Comparison of ENCODE assay signal across 1 cellular context in the genomic region with DNA sequence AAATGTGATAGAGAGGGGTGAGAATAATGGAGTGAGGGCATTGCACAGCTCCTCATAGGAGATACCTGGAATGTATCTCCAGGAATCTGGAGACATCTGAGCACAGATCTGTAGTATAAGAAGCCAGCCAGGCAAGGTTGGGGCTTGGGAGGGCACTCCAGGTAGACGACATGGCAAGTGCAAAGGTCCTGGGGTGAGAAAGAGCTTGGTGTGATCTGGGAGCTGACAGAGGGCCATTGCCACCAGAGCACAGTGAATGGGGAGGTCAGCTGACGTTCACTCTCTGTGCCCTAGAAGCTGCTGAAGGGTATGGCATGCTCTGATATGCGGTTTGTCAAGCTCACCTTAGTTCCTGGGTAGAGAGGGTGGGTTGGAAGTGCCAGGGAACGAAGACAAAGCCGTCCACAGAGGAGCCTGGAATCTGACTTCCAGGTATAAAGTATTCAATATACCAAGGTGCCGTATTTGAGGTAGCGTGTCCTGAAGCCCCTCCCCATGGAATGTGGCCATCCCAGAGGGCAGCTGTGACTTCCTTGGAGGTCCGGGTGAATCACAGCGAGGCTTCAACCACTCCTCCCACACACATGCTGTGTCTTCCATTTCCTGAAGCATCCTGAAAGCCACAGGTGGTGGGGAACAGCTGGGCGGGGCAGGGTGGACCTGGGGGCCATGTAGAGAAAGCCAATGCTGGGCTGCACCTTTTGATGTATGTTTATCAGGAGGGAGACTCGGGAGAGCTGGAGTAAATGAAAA.
TF ChIP-seq lines count a peak whose summit lies in the region.

No MANE protein-coding gene starts in this region.

TF ChIP-seq in WTC11, 78 proteins besides CTCF, POLR2A, EP300 and RAD21 (continued from another document and continues in another):
- TF ChIP-seq NFYB (CRISPR knock-in tag; conservative IDR thresholded peaks at IDR 0.05; ENCODE audit: low read depth) = no peak
- no peak for TF ChIP-seq ZNF138 (CRISPR knock-in tag; conservative IDR thresholded peaks at IDR 0.05)
- TF ChIP-seq TCF7 (CRISPR knock-in tag; IDR thresholded peaks at IDR 0.05; ENCODE audit: low read depth) = no peak
- TF ChIP-seq ESRRA (CRISPR knock-in tag; IDR thresholded peaks at IDR 0.05; ENCODE audit: borderline replicate concordance) = no peak
- TF ChIP-seq, protein P1, sequence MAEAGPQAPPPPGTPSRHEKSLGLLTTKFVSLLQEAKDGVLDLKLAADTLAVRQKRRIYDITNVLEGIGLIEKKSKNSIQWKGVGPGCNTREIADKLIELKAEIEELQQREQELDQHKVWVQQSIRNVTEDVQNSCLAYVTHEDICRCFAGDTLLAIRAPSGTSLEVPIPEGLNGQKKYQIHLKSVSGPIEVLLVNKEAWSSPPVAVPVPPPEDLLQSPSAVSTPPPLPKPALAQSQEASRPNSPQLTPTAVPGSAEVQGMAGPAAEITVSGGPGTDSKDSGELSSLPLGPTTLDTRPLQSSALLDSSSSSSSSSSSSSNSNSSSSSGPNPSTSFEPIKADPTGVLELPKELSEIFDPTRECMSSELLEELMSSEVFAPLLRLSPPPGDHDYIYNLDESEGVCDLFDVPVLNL (CRISPR knock-in tag; IDR thresholded peaks at IDR 0.05; ENCODE audit: borderline replicate concordance, low read depth) = no peak
- TF ChIP-seq AR (CRISPR knock-in tag; IDR thresholded peaks at IDR 0.05) = 0 out of 2 replicates have a peak, but pooled peaks have one; percentile 29
- no peak; the same call in 1 of the 2 replicates for TF ChIP-seq KAT7 (CRISPR knock-in tag; IDR thresholded peaks at IDR 0.05; ENCODE audit: borderline replicate concordance)
- TF ChIP-seq TEAD1 (CRISPR knock-in tag; IDR thresholded peaks at IDR 0.05) = peak; percentile 100
- no peak for TF ChIP-seq ATF3 (CRISPR knock-in tag; conservative IDR thresholded peaks at IDR 0.05)
- no peak for TF ChIP-seq NR3C1 (CRISPR knock-in tag; conservative IDR thresholded peaks at IDR 0.05; ENCODE audit: low read depth)
- no peak for TF ChIP-seq JAZF1 (CRISPR knock-in tag; IDR thresholded peaks at IDR 0.05)
- TF ChIP-seq FOXP1 (CRISPR knock-in tag; IDR thresholded peaks at IDR 0.05; ENCODE audit: borderline replicate concordance) = no peak; the same call in 1 of the 2 replicates
- TF ChIP-seq HMGA2 (CRISPR knock-in tag; IDR thresholded peaks at IDR 0.05) = no peak
- no peak for TF ChIP-seq E2F1 (CRISPR knock-in tag; IDR thresholded peaks at IDR 0.05)
- TF ChIP-seq SOX15 (CRISPR knock-in tag; IDR thresholded peaks at IDR 0.05) = no peak
- no peak for TF ChIP-seq JUN (CRISPR knock-in tag; IDR thresholded peaks at IDR 0.05)
- TF ChIP-seq ZNF219 (CRISPR knock-in tag; IDR thresholded peaks at IDR 0.05; ENCODE audit: borderline replicate concordance) = peak; percentile 49; the same call in 1 of the 2 replicates
- no peak for TF ChIP-seq ERG (CRISPR knock-in tag; IDR thresholded peaks at IDR 0.05)
- TF ChIP-seq ZSCAN18 (CRISPR knock-in tag; IDR thresholded peaks at IDR 0.05) = no peak
- peak; percentile 87 for TF ChIP-seq ZNF281 (CRISPR knock-in tag; IDR thresholded peaks at IDR 0.05)
- TF ChIP-seq NFE2L1 (CRISPR knock-in tag; IDR thresholded peaks at IDR 0.05) = peak; percentile 38; the same call in 1 of the 2 replicates
- TF ChIP-seq RORB (CRISPR knock-in tag; IDR thresholded peaks at IDR 0.05) = no peak
- no peak for TF ChIP-seq ELF4 (CRISPR knock-in tag; IDR thresholded peaks at IDR 0.05; ENCODE audit: low read depth)
- TF ChIP-seq ZNF396 (CRISPR knock-in tag; IDR thresholded peaks at IDR 0.05; ENCODE audit: borderline replicate concordance) = no peak
- TF ChIP-seq, protein P2, sequence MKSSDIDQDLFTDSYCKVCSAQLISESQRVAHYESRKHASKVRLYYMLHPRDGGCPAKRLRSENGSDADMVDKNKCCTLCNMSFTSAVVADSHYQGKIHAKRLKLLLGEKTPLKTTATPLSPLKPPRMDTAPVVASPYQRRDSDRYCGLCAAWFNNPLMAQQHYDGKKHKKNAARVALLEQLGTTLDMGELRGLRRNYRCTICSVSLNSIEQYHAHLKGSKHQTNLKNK (CRISPR knock-in tag; IDR thresholded peaks at IDR 0.05) = no peak
- TF ChIP-seq HMGXB4 (CRISPR knock-in tag; IDR thresholded peaks at IDR 0.05) = no peak
- TF ChIP-seq MYBL2 (CRISPR knock-in tag; IDR thresholded peaks at IDR 0.05) = no peak
- TF ChIP-seq SMAD3 (CRISPR knock-in tag; IDR thresholded peaks at IDR 0.05; ENCODE audit: borderline replicate concordance) = peak; percentile 59; the same call in 1 of the 2 replicates
- no peak for TF ChIP-seq CREM (CRISPR knock-in tag; IDR thresholded peaks at IDR 0.05)
- peak; percentile 4; the same call in 1 of the 2 replicates for TF ChIP-seq USF2 (CRISPR knock-in tag; IDR thresholded peaks at IDR 0.05)
- TF ChIP-seq, protein P3, sequence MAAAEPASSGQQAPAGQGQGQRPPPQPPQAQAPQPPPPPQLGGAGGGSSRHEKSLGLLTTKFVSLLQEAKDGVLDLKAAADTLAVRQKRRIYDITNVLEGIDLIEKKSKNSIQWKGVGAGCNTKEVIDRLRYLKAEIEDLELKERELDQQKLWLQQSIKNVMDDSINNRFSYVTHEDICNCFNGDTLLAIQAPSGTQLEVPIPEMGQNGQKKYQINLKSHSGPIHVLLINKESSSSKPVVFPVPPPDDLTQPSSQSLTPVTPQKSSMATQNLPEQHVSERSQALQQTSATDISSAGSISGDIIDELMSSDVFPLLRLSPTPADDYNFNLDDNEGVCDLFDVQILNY (CRISPR knock-in tag; IDR thresholded peaks at IDR 0.05) = peak; percentile 74; the same call in 1 of the 2 replicates
- TF ChIP-seq CDX4 (CRISPR knock-in tag; IDR thresholded peaks at IDR 0.05; ENCODE audit: borderline replicate concordance) = no peak
- peak; percentile 95 for TF ChIP-seq TEAD4 (CRISPR knock-in tag; IDR thresholded peaks at IDR 0.05)
- TF ChIP-seq ETV6 (CRISPR knock-in tag; IDR thresholded peaks at IDR 0.05) = peak; percentile 91
- no peak for TF ChIP-seq ZNF512 (CRISPR knock-in tag; IDR thresholded peaks at IDR 0.05; ENCODE audit: borderline replicate concordance)
- TF ChIP-seq ZNF671 (CRISPR knock-in tag; IDR thresholded peaks at IDR 0.05) = peak; percentile 55; the same call in 1 of the 2 replicates
